In the genomic region with DNA sequence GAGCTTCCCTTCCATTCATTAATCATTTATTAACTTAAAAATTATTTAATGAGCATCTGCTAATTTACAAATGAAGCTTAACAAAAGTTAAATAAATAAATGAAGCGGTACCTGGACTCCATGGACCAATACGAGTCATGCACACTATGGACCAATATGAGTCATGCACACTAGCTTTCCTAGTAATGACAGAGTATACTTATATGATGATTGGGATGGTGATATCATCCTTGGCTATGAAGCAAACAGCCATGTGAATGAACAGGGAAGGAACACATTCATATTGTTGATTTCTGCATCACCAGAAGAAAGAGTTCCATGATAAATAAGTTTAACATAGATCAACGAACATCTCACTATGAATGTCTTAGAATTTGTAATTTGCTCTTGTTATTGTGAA, we compare ENCODE assay signal across 22 cellular contexts.
DNase-seq lines count a peak whose midpoint lies in the region; ATAC-seq and TF ChIP-seq lines count a peak whose summit lies in the region.
"Had no signal": no experiment of that assay in that cellular context is flagged by ENCODE, and none has a peak within 500 bp of the region (broad histone marks: within the 10 kb centered on the region; RNA-seq: fewer than 3 reads in every experiment).

No MANE protein-coding gene starts in this region.

- dilution Hi-C loops in IMR-90 (cut with HindIII; ENCODE audit: low sequenced_read_pairs, unreplicated experiment), result no loop called here

- CTCF ChIA-PET in IMR-90 (lab: Yijun Ruan, JAX), result no interaction called here

- H3K4me1 ChIP-seq in IMR-90 (ENCODE audit: control insufficient read depth, insufficient read depth, low read length) (no peaks in the 10 kb centered on the region), gastrocnemius medialis (no peaks in the 10 kb centered on the region)
- H3K4me1 ChIP-seq: Peyer's patch, spleen had no signal

- H4K8ac ChIP-seq in IMR-90 (ENCODE audit: low read depth in 2 of 2, low read length in 2 of 2), result no peak overlapping the region

- H2BK20ac ChIP-seq in IMR-90 (ENCODE audit: low read depth, low read length), result no peak overlapping the region

- H4K5ac ChIP-seq in IMR-90 (ENCODE audit: low read depth, low read length), result no peak overlapping the region

- H3K27me3 ChIP-seq in IMR-90 (ENCODE audit: control insufficient read depth, insufficient read depth, low read length) (no peaks in the 10 kb centered on the region; the same call in 1 of the 2 replicates), gastrocnemius medialis (no peaks in the 10 kb centered on the region)
- H3K27me3 ChIP-seq: Peyer's patch, spleen had no signal

- H3K9me3 ChIP-seq in IMR-90 (ENCODE audit: control insufficient read depth, insufficient read depth, low read length) (no peaks in the 10 kb centered on the region), gastrocnemius medialis (no peaks in the 10 kb centered on the region)
- H3K9me3 ChIP-seq: Peyer's patch, spleen had no signal

- no TSS peak for BruUV-seq in IMR-90 (replicated peaks; lab: Mats Ljungman, UMichigan)

- H3K79me1 ChIP-seq in IMR-90 (ENCODE audit: low read depth in 1 of 2, low read length in 2 of 2), result no peaks in the 10 kb centered on the region

- H3K4ac ChIP-seq in IMR-90 (ENCODE audit: low read depth, low read length), result no peak overlapping the region

- ATAC-seq in IMR-90 (ENCODE audit: low read depth) (no peak), GM19351 (IDR thresholded peaks at IDR 0.05; ENCODE audit: unreplicated experiment) (no peak), gastrocnemius medialis (no peak)
- ATAC-seq: activated CD4-positive, CD25-positive, alpha-beta regulatory T cell treated with anti-CD3 and anti-CD28 coated beads, Interleukin-2, amount 50 U/mL, for 24 hours; activated T-cell treated with anti-CD3 and anti-CD28 coated beads, Interleukin-2, amount 50 U/mL, for 4 hours; CD8-positive, alpha-beta T cell had no signal

- H2BK120ac ChIP-seq in IMR-90 (ENCODE audit: low read depth, low read length), result no peak overlapping the region

- no peaks in the 10 kb centered on the region for H3K9me1 ChIP-seq in IMR-90 (ENCODE audit: insufficient read depth, low read length)

- H2BK15ac ChIP-seq in IMR-90 (ENCODE audit: low read depth, low read length), result no peak overlapping the region

- no peak for TF ChIP-seq POLR2A in IMR-90 (IDR thresholded peaks at IDR 0.05; ENCODE audit: low read depth, low read length)
- TF ChIP-seq POLR2A in gastrocnemius medialis (IDR thresholded peaks at IDR 0.05), result no peak

- H4K20me1 ChIP-seq in IMR-90 (ENCODE audit: insufficient read depth, low read length), result no peaks in the 10 kb centered on the region

- H2AK5ac ChIP-seq in IMR-90 (ENCODE audit: low read depth, low read length), result no peak overlapping the region

- POLR2A ChIA-PET in IMR-90 (lab: Charles Lee; ENCODE audit: unreplicated experiment), result no interaction called here

- H2AFZ ChIP-seq in IMR-90 (replicated peaks; ENCODE audit: low read length, poor library complexity), result no peak overlapping the region

- H2BK5ac ChIP-seq in IMR-90 (ENCODE audit: low read depth, low read length, poor library complexity, severe bottlenecking), result no peak overlapping the region

- H3K9ac ChIP-seq in IMR-90 (ENCODE audit: low read depth, low read length), result no peak overlapping the region

- no peak overlapping the region for H3K4me3 ChIP-seq in IMR-90 (ENCODE audit: insufficient read depth, low read depth, low read length)
- H3K4me3 ChIP-seq in foreskin fibroblast (ENCODE audit: low read depth in 1 of 2, low read length in 2 of 2), result no peak overlapping the region
- H3K4me3 ChIP-seq in gastrocnemius medialis, result no peak overlapping the region
- H3K4me3 ChIP-seq: Peyer's patch, SK-N-MC, spleen had no signal

- no peak overlapping the region for H3K27ac ChIP-seq in IMR-90 (ENCODE audit: insufficient read depth, low read length)
- H3K27ac ChIP-seq in gastrocnemius medialis, result no peak overlapping the region
- H3K27ac ChIP-seq: Peyer's patch, SK-N-MC, spleen had no signal

- in situ Hi-C loops in IMR-90 (cut with MboI; ENCODE audit: low sequenced_read_pairs), result loop anchor here (10.0 kb wide), 1 partner anchor 80 kb away; no protein-coding TSS in a partner anchor
- in situ Hi-C loops in gastrocnemius medialis (cut with MboI; ENCODE audit: low sequenced_read_pairs in 4 of 4), result no loop called here

- H3K56ac ChIP-seq in IMR-90 (ENCODE audit: extremely low read depth, insufficient read depth, low read length), result no peak overlapping the region

- intact Hi-C loops in IMR-90 (cut with micrococcal nuclease) (loop anchor here (2.0 kb wide), 1 partner anchor 170 kb away; no protein-coding TSS in a partner anchor), gastrocnemius medialis (cut with DNase I; ENCODE audit: low total_unique reads) (no loop called here)

- no peaks in the 10 kb centered on the region for H3K36me3 ChIP-seq in IMR-90 (ENCODE audit: control insufficient read depth, insufficient read depth, low read length)
- H3K36me3 ChIP-seq in gastrocnemius medialis, result no peaks in the 10 kb centered on the region
- H3K36me3 ChIP-seq: Peyer's patch, spleen had no signal

- no peak for TF ChIP-seq CTCF in IMR-90 (conservative IDR thresholded peaks at IDR 0.05; ENCODE audit: low read depth, low read length)
- TF ChIP-seq CTCF in foreskin fibroblast (IDR thresholded peaks at IDR 0.05; ENCODE audit: low read depth, low read length), result no peak
- no peak for TF ChIP-seq CTCF in gastrocnemius medialis (IDR thresholded peaks at IDR 0.05 in 4 of 5, conservative IDR thresholded peaks at IDR 0.05 in 1 of 5)

- no peak overlapping the region for H4K91ac ChIP-seq in IMR-90 (ENCODE audit: insufficient read depth, low read depth, low read length)

- no peak overlapping the region for H3K4me2 ChIP-seq in IMR-90 (ENCODE audit: low read depth, low read length)

- no peak overlapping the region for H3K23ac ChIP-seq in IMR-90 (ENCODE audit: low read depth, low read length)

- DNase-seq in Daoy (ENCODE audit: low read depth) (peak; percentile 50), IMR-90 (peak; percentile 58), amniotic epithelial cell (ENCODE audit: low read depth) (peak; percentile 6), foreskin fibroblast (peak; percentile 9 to 47), gastrocnemius medialis (no peak), activated T-cell treated with anti-CD3 and anti-CD28 coated beads for 4 hours (no peak), cerebellar nuclear complex (lab: John Stamatoyannopoulos, UW) (no peak)
- DNase-seq: activated naive CD4-positive, alpha-beta T cell treated with anti-CD3 and anti-CD28 coated beads, Interleukin-2, amount 10 ng/mL, durations not matched to agents 7 days and 5 days; activated T-cell treated with anti-CD3 and anti-CD28 coated beads, Interleukin-2, amount 50 U/mL, for 4 hours; anterior cingulate cortex; CD8-positive, alpha-beta T cell; DND-41; effector CD4-positive, alpha-beta T cell; hippocampal formation; MV-4-11; NCI-H2029; Peyer's patch; spleen; stimulated activated CD4-positive, alpha-beta T cell treated with anti-CD3 and anti-CD28 coated beads, Interleukin-4, amount 100 ng/mL, for 4 hours had no signal

- TF ChIP-seq RAD21 in IMR-90 (IDR thresholded peaks at IDR 0.05; ENCODE audit: low read length), result no peak

- no peak overlapping the region for H3K14ac ChIP-seq in IMR-90 (replicated peaks; ENCODE audit: low read depth, low read length)

- WGBS in IMR-90 (ENCODE audit: extremely low coverage in 2 of 2, insufficient read length in 1 of 2), 2 experiments, result no CpG with 5 or more reads among the region's 3 CpGs

- H2AK9ac ChIP-seq in IMR-90 (replicated peaks; ENCODE audit: low read depth, low read length, poor library complexity), result no peak overlapping the region

- H3K18ac ChIP-seq in IMR-90 (ENCODE audit: low read depth, low read length), result no peak overlapping the region

TF ChIP-seq in IMR-90, 13 proteins besides CTCF, POLR2A, EP300 and RAD21:
- TF ChIP-seq FOS (IDR thresholded peaks at IDR 0.05; ENCODE audit: low read depth, low read length) (no peak), RCOR1 (IDR thresholded peaks at IDR 0.05; ENCODE audit: insufficient replicate concordance, low read length) (no peak), MXI1 (IDR thresholded peaks at IDR 0.05; ENCODE audit: borderline replicate concordance, low read depth, low read length) (no peak), SMC3 (IDR thresholded peaks at IDR 0.05; ENCODE audit: low read depth, low read length) (no peak), CEBPB (IDR thresholded peaks at IDR 0.05; ENCODE audit: low read depth, low read length) (no peak), RFX5 (IDR thresholded peaks at IDR 0.05; ENCODE audit: low read depth, low read length) (no peak), MAZ (IDR thresholded peaks at IDR 0.05; ENCODE audit: borderline replicate concordance, low read depth, low read length) (no peak), CHD1 (IDR thresholded peaks at IDR 0.05; ENCODE audit: low read depth, low read length) (no peak), BHLHE40 (IDR thresholded peaks at IDR 0.05; ENCODE audit: low read depth, low read length) (no peak), MAFK (IDR thresholded peaks at IDR 0.05; ENCODE audit: low read depth, low read length) (no peak)
- TF ChIP-seq, protein P1, sequence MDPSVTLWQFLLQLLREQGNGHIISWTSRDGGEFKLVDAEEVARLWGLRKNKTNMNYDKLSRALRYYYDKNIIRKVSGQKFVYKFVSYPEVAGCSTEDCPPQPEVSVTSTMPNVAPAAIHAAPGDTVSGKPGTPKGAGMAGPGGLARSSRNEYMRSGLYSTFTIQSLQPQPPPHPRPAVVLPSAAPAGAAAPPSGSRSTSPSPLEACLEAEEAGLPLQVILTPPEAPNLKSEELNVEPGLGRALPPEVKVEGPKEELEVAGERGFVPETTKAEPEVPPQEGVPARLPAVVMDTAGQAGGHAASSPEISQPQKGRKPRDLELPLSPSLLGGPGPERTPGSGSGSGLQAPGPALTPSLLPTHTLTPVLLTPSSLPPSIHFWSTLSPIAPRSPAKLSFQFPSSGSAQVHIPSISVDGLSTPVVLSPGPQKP (IDR thresholded peaks at IDR 0.05; ENCODE audit: borderline replicate concordance, low read depth, low read length), result no peak
- TF ChIP-seq, protein P2, sequence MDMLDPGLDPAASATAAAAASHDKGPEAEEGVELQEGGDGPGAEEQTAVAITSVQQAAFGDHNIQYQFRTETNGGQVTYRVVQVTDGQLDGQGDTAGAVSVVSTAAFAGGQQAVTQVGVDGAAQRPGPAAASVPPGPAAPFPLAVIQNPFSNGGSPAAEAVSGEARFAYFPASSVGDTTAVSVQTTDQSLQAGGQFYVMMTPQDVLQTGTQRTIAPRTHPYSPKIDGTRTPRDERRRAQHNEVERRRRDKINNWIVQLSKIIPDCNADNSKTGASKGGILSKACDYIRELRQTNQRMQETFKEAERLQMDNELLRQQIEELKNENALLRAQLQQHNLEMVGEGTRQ (IDR thresholded peaks at IDR 0.05; ENCODE audit: low read depth, low read length), result no peak

Comparison
In these comparisons a context has a peak if more than half of its experiments do, and no peak if none do; other contexts are left out.
1. DNase-seq: peak in Daoy (single experiment), IMR-90 (single experiment), amniotic epithelial cell (single experiment) and foreskin fibroblast (2 of 2); none in gastrocnemius medialis (0 of 2), activated T-cell treated with anti-CD3 and anti-CD28 coated beads for 4 hours (single experiment) and cerebellar nuclear complex (0 of 2).